In the genomic region with DNA sequence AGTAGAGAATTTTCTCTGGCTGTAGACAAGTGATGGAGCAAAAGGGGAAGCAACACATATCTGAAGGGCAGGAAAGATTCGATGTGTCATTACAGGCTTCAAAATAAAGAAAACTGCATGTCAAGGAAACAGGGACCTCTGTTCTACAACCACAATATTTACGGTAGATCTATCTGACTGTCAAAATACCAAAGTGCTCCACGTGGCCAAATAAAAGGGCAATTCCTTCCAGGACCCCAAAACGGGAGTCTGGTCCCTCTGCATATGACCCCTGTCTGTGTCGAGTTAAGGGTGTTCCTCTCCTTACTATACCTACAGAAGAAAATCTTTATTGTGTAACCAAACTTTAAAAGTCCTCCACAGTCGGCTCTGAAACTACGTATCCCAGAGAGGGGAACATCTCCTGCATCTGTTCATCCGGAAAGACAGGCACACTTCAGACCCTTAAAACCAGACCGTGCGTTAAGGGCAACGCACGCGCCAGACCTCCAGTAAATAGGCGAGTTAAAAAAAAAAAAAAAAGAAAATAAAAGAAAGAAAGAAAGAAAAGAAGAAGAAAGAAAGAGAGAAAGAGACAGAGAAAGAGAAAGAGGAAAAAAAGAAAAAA, we compare ENCODE assay signal across 8 cellular contexts. TPM values are rescaled to one million over a fixed set of nuclear protein-coding genes. Genes with fewer than 3 reads are reported as not detected.
DNase-seq lines count a peak whose midpoint lies in the region; ATAC-seq, FAIRE-seq and TF ChIP-seq lines count a peak whose summit lies in the region.

No MANE protein-coding gene starts in this region.

- H3K27ac ChIP-seq in OCI-LY1 (ENCODE audit: low read depth, low read length, poor library complexity, severe bottlenecking) (peak overlapping the region; percentile 48), duodenal mucosa (ENCODE audit: low read depth, low read length) (no peak overlapping the region), neural cell (ENCODE audit: low read length) (peak overlapping the region; percentile 67)

- peaks cover 52% of the 10 kb centered on the region for H3K79me2 ChIP-seq in OCI-LY1 (ENCODE audit: insufficient read depth, low read length)
- peaks cover 43% of the 10 kb centered on the region for H3K79me2 ChIP-seq in neural cell (replicated peaks; ENCODE audit: insufficient read depth, low read length)

- H2AFZ ChIP-seq in OCI-LY1 (ENCODE audit: low read length) (no peak overlapping the region), neural cell (ENCODE audit: low read depth, low read length) (peak overlapping the region; percentile 71)

- TF ChIP-seq RAD21 in neural cell (conservative IDR thresholded peaks at IDR 0.05) = no peak

- no peaks in the 10 kb centered on the region for H3K9me2 ChIP-seq in OCI-LY1 (ENCODE audit: low read depth, low read length)
- no peaks in the 10 kb centered on the region for H3K9me2 ChIP-seq in neural cell (ENCODE audit: insufficient read depth, low read length)

- peak overlapping the region; percentile 86 for H3K4me2 ChIP-seq in OCI-LY1 (ENCODE audit: low read length)
- peak overlapping the region; percentile 33 for H3K4me2 ChIP-seq in neural cell (ENCODE audit: low read length)

- TF ChIP-seq CTCF in GM12875 (IDR thresholded peaks at IDR 0.05; ENCODE audit: borderline replicate concordance, insufficient read depth, low read depth, low read length) = no peak
- TF ChIP-seq CTCF in OCI-LY1 (IDR thresholded peaks at IDR 0.05; ENCODE audit: low read length) = no peak
- no peak for TF ChIP-seq CTCF in neural cell (IDR thresholded peaks at IDR 0.05; ENCODE audit: poor library complexity, severe bottlenecking)

- FAIRE-seq in GM12892 (lab: Jason Lieb, UNC) = no peak

- H3K36me3 ChIP-seq in OCI-LY1 (ENCODE audit: insufficient read depth, low read length) (peaks cover 28% of the 10 kb centered on the region), duodenal mucosa (ENCODE audit: control insufficient read depth in 1 of 2, insufficient read depth in 2 of 2, low read length in 2 of 2) (no peaks in the 10 kb centered on the region), neural cell (ENCODE audit: insufficient read depth, low read length) (no peaks in the 10 kb centered on the region)

- H3K4me1 ChIP-seq in OCI-LY1 (ENCODE audit: insufficient read depth, low read length, severe bottlenecking) (peaks cover 19% of the 10 kb centered on the region), duodenal mucosa (ENCODE audit: control insufficient read depth in 1 of 2, insufficient read depth in 2 of 2, low read length in 2 of 2) (peaks cover 12 to 14% of the 10 kb centered on the region in 2 donors)

- H3K27me3 ChIP-seq in OCI-LY1 (ENCODE audit: insufficient read depth, low read length) = no peaks in the 10 kb centered on the region
- no peaks in the 10 kb centered on the region for H3K27me3 ChIP-seq in duodenal mucosa (ENCODE audit: control insufficient read depth in 1 of 2, insufficient read depth in 2 of 2, low read length in 2 of 2)
- no peaks in the 10 kb centered on the region for H3K27me3 ChIP-seq in neural cell (ENCODE audit: insufficient read depth, low read depth, low read length)

- no peaks in the 10 kb centered on the region for H3K9me3 ChIP-seq in OCI-LY1 (ENCODE audit: low read length)
- H3K9me3 ChIP-seq in duodenal mucosa (ENCODE audit: control insufficient read depth in 1 of 2, low read length in 2 of 2) = peaks cover 0 to 4% of the 10 kb centered on the region in 2 donors
- no peaks in the 10 kb centered on the region for H3K9me3 ChIP-seq in neural cell (ENCODE audit: low read length)

- H3K9ac ChIP-seq in OCI-LY1 (ENCODE audit: low read length) (peak overlapping the region; percentile 85), duodenal mucosa (ENCODE audit: low read depth in 1 of 2, low read length in 2 of 2) (peak overlapping the region; percentile 63 to 77), neural cell (ENCODE audit: low read length) (peak overlapping the region; percentile 73)

- H4K20me1 ChIP-seq in OCI-LY1 (ENCODE audit: insufficient read depth, low read length) (no peaks in the 10 kb centered on the region), neural cell (ENCODE audit: insufficient read depth) (no peaks in the 10 kb centered on the region)

- H3K4me3 ChIP-seq in GM12875 (ENCODE audit: low read depth, low read length) = peak overlapping the region; percentile 82
- peak overlapping the region; percentile 87 for H3K4me3 ChIP-seq in OCI-LY1 (ENCODE audit: low read depth, low read length, poor library complexity, severe bottlenecking)
- peak overlapping the region; percentile 91 to 98 for H3K4me3 ChIP-seq in duodenal mucosa (ENCODE audit: low read depth in 1 of 2, low read length in 2 of 2)
- peak overlapping the region; percentile 87 for H3K4me3 ChIP-seq in neural cell (ENCODE audit: low read length)

- DNase-seq in GM12892 (ENCODE audit: insufficient read length) (no peak), OCI-M2 (lab: John Stamatoyannopoulos, UW; ENCODE audit: unreplicated experiment) (no peak)

- H3F3A ChIP-seq in OCI-LY1 (ENCODE audit: insufficient read depth, low read length) (no peaks in the 10 kb centered on the region), neural cell (ENCODE audit: insufficient read depth, low read length, poor library complexity, severe bottlenecking) (no peaks in the 10 kb centered on the region)

- no peak for TF ChIP-seq POLR2A in GM12892 (IDR thresholded peaks at IDR 0.05; ENCODE audit: low read depth, low read length)

- ATAC-seq in GM21723 (IDR thresholded peaks at IDR 0.05; ENCODE audit: unreplicated experiment) (no peak), GM21786 (IDR thresholded peaks at IDR 0.05; ENCODE audit: unreplicated experiment) (no peak)

- TF ChIP-seq EP300 in neural cell (conservative IDR thresholded peaks at IDR 0.05; ENCODE audit: poor library complexity, severe bottlenecking) = no peak

TF ChIP-seq in neural cell, 6 proteins besides CTCF, POLR2A, EP300 and RAD21:
- no peak for TF ChIP-seq EZH2 (IDR thresholded peaks at IDR 0.05; ENCODE audit: borderline replicate concordance, insufficient read depth, low read length, poor library complexity, severe bottlenecking)

RNA-seq across cellular contexts. Expression of a gene that starts 0.8 kb away (rescaled TPM):
- 178 and 179 TPM in 2 replicates for polyA plus RNA-seq in neural cell
- polyA minus RNA-seq in neural cell = 104 and 124 TPM in 2 replicates
- 183 TPM for polyA plus RNA-seq in GM12892 (2012; ENCODE audit: missing spikeins)

RNA-seq across cellular contexts. Expression of a gene that starts 47.1 kb away (rescaled TPM):
- polyA plus RNA-seq in neural cell = 7.4 and 8.7 TPM in 2 replicates
- 6.3 and 8.7 TPM in 2 replicates for polyA minus RNA-seq in neural cell
- 0.74 TPM for polyA plus RNA-seq in GM12892 (2012; ENCODE audit: missing spikeins)
